ENCODE assay signal across 2 cellular contexts in the genomic region with DNA sequence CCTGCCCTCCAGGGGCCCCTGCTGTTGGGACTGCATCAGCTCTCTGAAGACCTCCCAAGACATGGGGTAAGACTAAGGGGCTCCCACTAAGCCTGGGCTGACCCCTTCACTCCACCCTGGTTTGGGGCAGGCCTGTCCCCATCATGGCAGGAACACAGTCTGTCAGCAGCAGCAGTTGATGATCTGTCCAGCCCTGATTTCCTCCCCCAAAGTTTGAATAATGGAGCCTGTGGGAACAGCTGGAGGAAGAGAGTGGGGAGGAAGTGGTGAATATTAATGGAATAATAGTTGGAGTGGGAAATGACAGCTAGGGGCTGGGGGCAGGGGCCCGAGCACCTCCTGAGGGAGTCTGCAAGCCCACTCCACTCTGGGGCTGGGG.
TF ChIP-seq lines count a peak whose summit lies in the region.

No MANE protein-coding gene starts in this region.

TF ChIP-seq in IMR-90, 13 proteins besides CTCF, POLR2A, EP300 and RAD21 (continued from another document):
- TF ChIP-seq BHLHE40 (IDR thresholded peaks at IDR 0.05; ENCODE audit: low read depth, low read length) (no peak), NFE2L2 (IDR thresholded peaks at IDR 0.05; ENCODE audit: low read depth, low read length) (no peak), MAFK (IDR thresholded peaks at IDR 0.05; ENCODE audit: low read depth, low read length) (no peak), FOS (IDR thresholded peaks at IDR 0.05; ENCODE audit: low read depth, low read length) (no peak), RFX5 (IDR thresholded peaks at IDR 0.05; ENCODE audit: low read depth, low read length) (no peak), RCOR1 (IDR thresholded peaks at IDR 0.05; ENCODE audit: insufficient replicate concordance, low read length) (no peak), CEBPB (IDR thresholded peaks at IDR 0.05; ENCODE audit: low read depth, low read length) (no peak), MAZ (IDR thresholded peaks at IDR 0.05; ENCODE audit: borderline replicate concordance, low read depth, low read length) (no peak), SMC3 (IDR thresholded peaks at IDR 0.05; ENCODE audit: low read depth, low read length) (no peak), MXI1 (IDR thresholded peaks at IDR 0.05; ENCODE audit: borderline replicate concordance, low read depth, low read length) (no peak)
- TF ChIP-seq, protein P1, sequence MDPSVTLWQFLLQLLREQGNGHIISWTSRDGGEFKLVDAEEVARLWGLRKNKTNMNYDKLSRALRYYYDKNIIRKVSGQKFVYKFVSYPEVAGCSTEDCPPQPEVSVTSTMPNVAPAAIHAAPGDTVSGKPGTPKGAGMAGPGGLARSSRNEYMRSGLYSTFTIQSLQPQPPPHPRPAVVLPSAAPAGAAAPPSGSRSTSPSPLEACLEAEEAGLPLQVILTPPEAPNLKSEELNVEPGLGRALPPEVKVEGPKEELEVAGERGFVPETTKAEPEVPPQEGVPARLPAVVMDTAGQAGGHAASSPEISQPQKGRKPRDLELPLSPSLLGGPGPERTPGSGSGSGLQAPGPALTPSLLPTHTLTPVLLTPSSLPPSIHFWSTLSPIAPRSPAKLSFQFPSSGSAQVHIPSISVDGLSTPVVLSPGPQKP (IDR thresholded peaks at IDR 0.05; ENCODE audit: borderline replicate concordance, low read depth, low read length), result no peak
- TF ChIP-seq, protein P2, sequence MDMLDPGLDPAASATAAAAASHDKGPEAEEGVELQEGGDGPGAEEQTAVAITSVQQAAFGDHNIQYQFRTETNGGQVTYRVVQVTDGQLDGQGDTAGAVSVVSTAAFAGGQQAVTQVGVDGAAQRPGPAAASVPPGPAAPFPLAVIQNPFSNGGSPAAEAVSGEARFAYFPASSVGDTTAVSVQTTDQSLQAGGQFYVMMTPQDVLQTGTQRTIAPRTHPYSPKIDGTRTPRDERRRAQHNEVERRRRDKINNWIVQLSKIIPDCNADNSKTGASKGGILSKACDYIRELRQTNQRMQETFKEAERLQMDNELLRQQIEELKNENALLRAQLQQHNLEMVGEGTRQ (IDR thresholded peaks at IDR 0.05; ENCODE audit: low read depth, low read length), result no peak

TF ChIP-seq in HEK293T, 16 proteins besides CTCF, POLR2A, EP300 and RAD21 (continued from another document):
- no peak for TF ChIP-seq TARDBP (IDR thresholded peaks at IDR 0.05)
- TF ChIP-seq ARNT (IDR thresholded peaks at IDR 0.05), result no peak
- no peak for TF ChIP-seq SUZ12 (IDR thresholded peaks at IDR 0.05)
- no peak for TF ChIP-seq SP1 (IDR thresholded peaks at IDR 0.05)
- no peak for TF ChIP-seq FOXA1 (IDR thresholded peaks at IDR 0.05)
- TF ChIP-seq L3MBTL2 (conservative IDR thresholded peaks at IDR 0.05), result no peak
- no peak for TF ChIP-seq LEF1 (IDR thresholded peaks at IDR 0.05; ENCODE audit: borderline replicate concordance)
- TF ChIP-seq ZNF384 (IDR thresholded peaks at IDR 0.05), result no peak
- TF ChIP-seq FOXK2 (IDR thresholded peaks at IDR 0.05), result no peak
- no peak for TF ChIP-seq HDGF (IDR thresholded peaks at IDR 0.05; ENCODE audit: borderline replicate concordance)
- TF ChIP-seq ELF4 (IDR thresholded peaks at IDR 0.05), result no peak
- no peak for TF ChIP-seq BHLHE40 (IDR thresholded peaks at IDR 0.05; ENCODE audit: borderline replicate concordance)
- TF ChIP-seq, protein P3, sequence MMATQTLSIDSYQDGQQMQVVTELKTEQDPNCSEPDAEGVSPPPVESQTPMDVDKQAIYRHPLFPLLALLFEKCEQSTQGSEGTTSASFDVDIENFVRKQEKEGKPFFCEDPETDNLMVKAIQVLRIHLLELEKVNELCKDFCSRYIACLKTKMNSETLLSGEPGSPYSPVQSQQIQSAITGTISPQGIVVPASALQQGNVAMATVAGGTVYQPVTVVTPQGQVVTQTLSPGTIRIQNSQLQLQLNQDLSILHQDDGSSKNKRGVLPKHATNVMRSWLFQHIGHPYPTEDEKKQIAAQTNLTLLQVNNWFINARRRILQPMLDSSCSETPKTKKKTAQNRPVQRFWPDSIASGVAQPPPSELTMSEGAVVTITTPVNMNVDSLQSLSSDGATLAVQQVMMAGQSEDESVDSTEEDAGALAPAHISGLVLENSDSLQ (IDR thresholded peaks at IDR 0.05), result no peak
- TF ChIP-seq CTBP1 (IDR thresholded peaks at IDR 0.05; ENCODE audit: borderline replicate concordance), result no peak
- TF ChIP-seq NFRKB (IDR thresholded peaks at IDR 0.05), result no peak
TF ChIP-seq in HEK293T: peak in this region for 0.
